ENCODE assay signal across 8 cellular contexts in genomic region chr15:70474682-70475438, GRCh38.
A peak's percentile ranks its signal among the peaks of the same experiment; 100 is the strongest.
DNase-seq lines count a peak whose midpoint lies in the region; ATAC-seq and TF ChIP-seq lines count a peak whose summit lies in the region.

No MANE protein-coding gene starts in this region.

- peak overlapping the region; percentile 55 for H3K4me3 ChIP-seq in naive thymus-derived CD4-positive, alpha-beta T cell (ENCODE audit: low read length)
- no peak overlapping the region for H3K4me3 ChIP-seq in hepatocyte

- WGBS in hepatocyte (ENCODE audit: low lambda C conversion rate, missing lambda C conversion rate), result 89% methylated on average over 31 of the region's 33 CpGs

- H2AFZ ChIP-seq in hepatocyte, result no peak overlapping the region

- peak overlapping the region; percentile 69 for H3K4me3 Mint-ChIP-seq in T-helper 1 cell treated with Interleukin-12 subunit alpha and Interleukin-12 subunit beta and Interleukin-4 antibody, amounts not matched to agents 30 μg/mL and 1 μg/mL, for 36 hours
- H3K4me3 Mint-ChIP-seq in effector memory CD8-positive, alpha-beta T cell, result peak overlapping the region; percentile 48 to 78
- peak overlapping the region; percentile 77 to 88 (median 83) for H3K4me3 Mint-ChIP-seq in naive thymus-derived CD4-positive, alpha-beta T cell

- peaks cover 3% of the 10 kb centered on the region for H3K9me3 Mint-ChIP-seq in T-helper 1 cell treated with Interleukin-12 subunit alpha and Interleukin-12 subunit beta and Interleukin-4 antibody, amounts not matched to agents 30 μg/mL and 1 μg/mL, for 36 hours
- H3K9me3 Mint-ChIP-seq in effector memory CD8-positive, alpha-beta T cell, result no peaks in the 10 kb centered on the region
- H3K9me3 Mint-ChIP-seq in naive thymus-derived CD4-positive, alpha-beta T cell, result peaks cover 0 to 4% (median 0%) of the 10 kb centered on the region in 11 donors

- H4K20me1 ChIP-seq in hepatocyte (ENCODE audit: insufficient read depth, poor library complexity, severe bottlenecking), result no peaks in the 10 kb centered on the region

- H3K9me3 ChIP-seq in naive thymus-derived CD4-positive, alpha-beta T cell (ENCODE audit: control insufficient read depth in 2 of 3, low read length in 3 of 3), result no peaks in the 10 kb centered on the region
- H3K9me3 ChIP-seq in hepatocyte (ENCODE audit: low read depth), result no peaks in the 10 kb centered on the region

- POLR2A ChIA-PET in naive thymus-derived CD4-positive, alpha-beta T cell (lab: Charles Lee), result interaction anchor here (1.1 to 1.3 kb wide), 3 partner anchors 60 to 377 kb away, joined by 3 read pairs; partner anchors contain the start of gene TLE3

- no peaks in the 10 kb centered on the region for H3K79me2 ChIP-seq in hepatocyte

- peak; percentile 91 for ATAC-seq in effector memory CD8-positive, alpha-beta T cell (replicated peaks)
- peak; percentile 78 for ATAC-seq in naive thymus-derived CD4-positive, alpha-beta T cell
- ATAC-seq in GM21619 (IDR thresholded peaks at IDR 0.05; ENCODE audit: unreplicated experiment) (no peak), HG03565 (IDR thresholded peaks at IDR 0.05; ENCODE audit: unreplicated experiment) (no peak)

- H3K27ac ChIP-seq in naive thymus-derived CD4-positive, alpha-beta T cell (ENCODE audit: low read depth, low read length), result no peak overlapping the region
- no peak overlapping the region for H3K27ac ChIP-seq in hepatocyte

- H3K9me2 ChIP-seq in hepatocyte (replicated peaks; ENCODE audit: insufficient read depth), result no peaks in the 10 kb centered on the region

- H3K4me1 ChIP-seq in naive thymus-derived CD4-positive, alpha-beta T cell (ENCODE audit: control insufficient read depth in 2 of 2, insufficient read depth in 2 of 2, low read length in 2 of 2), result peaks cover 20 to 34% of the 10 kb centered on the region in 2 donors
- no peaks in the 10 kb centered on the region for H3K4me1 ChIP-seq in hepatocyte (ENCODE audit: insufficient read depth)

- no peak for TF ChIP-seq CTCF in hepatocyte (IDR thresholded peaks at IDR 0.05; ENCODE audit: poor library complexity)

- no peaks in the 10 kb centered on the region for H3K36me3 ChIP-seq in naive thymus-derived CD4-positive, alpha-beta T cell (ENCODE audit: control insufficient read depth in 2 of 3, insufficient read depth in 3 of 3, low read length in 3 of 3)
- H3K36me3 ChIP-seq in hepatocyte (replicated peaks; ENCODE audit: insufficient read depth, low read depth), result no peaks in the 10 kb centered on the region

- H3K4me2 ChIP-seq in hepatocyte, result no peak overlapping the region

- CTCF ChIA-PET in naive thymus-derived CD4-positive, alpha-beta T cell (lab: Charles Lee), result interaction anchor here (0.9 to 1.9 kb wide), 9 partner anchors 8 to 1006 kb away, joined by 3 to 8 read pairs (median 4); no protein-coding TSS in a partner anchor

- peaks cover 0 to 4% of the 10 kb centered on the region in 2 donors for H3K27me3 ChIP-seq in naive thymus-derived CD4-positive, alpha-beta T cell (ENCODE audit: control insufficient read depth in 2 of 2, insufficient read depth in 2 of 2, low read length in 2 of 2)
- H3K27me3 ChIP-seq in hepatocyte, result no peaks in the 10 kb centered on the region

- H3K4me1 Mint-ChIP-seq in T-helper 1 cell treated with Interleukin-12 subunit alpha and Interleukin-12 subunit beta and Interleukin-4 antibody, amounts not matched to agents 30 μg/mL and 1 μg/mL, for 36 hours (ENCODE audit: low read depth), result peaks cover 42% of the 10 kb centered on the region
- H3K4me1 Mint-ChIP-seq in effector memory CD8-positive, alpha-beta T cell (ENCODE audit: low read depth in 2 of 2), result peaks cover 23 to 38% of the 10 kb centered on the region in 2 donors
- H3K4me1 Mint-ChIP-seq in naive thymus-derived CD4-positive, alpha-beta T cell, result peaks cover 24 to 53% (median 36%) of the 10 kb centered on the region in 7 donors

- DNase-seq in ACHN, result peak; percentile 96
- peak; percentile 100 for DNase-seq in HS-27A (ENCODE audit: low read depth)
- peak in 2 of 3 experiments; percentile 31 to 33 for DNase-seq in effector memory CD8-positive, alpha-beta T cell
- DNase-seq in naive thymus-derived CD4-positive, alpha-beta T cell, result peak in 3 of 9 donors; percentile 26 to 38 (median 38)
- DNase-seq in hepatocyte (ENCODE audit: low spot score), result no peak

- in situ Hi-C loops in ACHN (cut with HindIII; ENCODE audit: low pct_ligation_motif_present, low pct_unique_long_range_greater_than_20kb, low sequenced_read_pairs), result no loop called here

- H3K27ac Mint-ChIP-seq in T-helper 1 cell treated with Interleukin-12 subunit alpha and Interleukin-12 subunit beta and Interleukin-4 antibody, amounts not matched to agents 30 μg/mL and 1 μg/mL, for 36 hours, result no peak overlapping the region
- H3K27ac Mint-ChIP-seq in effector memory CD8-positive, alpha-beta T cell, result peak overlapping the region in 1 of 2 donors; percentile 81
- peak overlapping the region in 7 of 9 donors; percentile 39 to 88 (median 69) for H3K27ac Mint-ChIP-seq in naive thymus-derived CD4-positive, alpha-beta T cell

- peaks cover 68% of the 10 kb centered on the region for H3K27me3 Mint-ChIP-seq in T-helper 1 cell treated with Interleukin-12 subunit alpha and Interleukin-12 subunit beta and Interleukin-4 antibody, amounts not matched to agents 30 μg/mL and 1 μg/mL, for 36 hours (ENCODE audit: low read depth)
- peaks cover 0 to 34% of the 10 kb centered on the region in 2 donors for H3K27me3 Mint-ChIP-seq in effector memory CD8-positive, alpha-beta T cell
- peaks cover 0 to 69% (median 7%) of the 10 kb centered on the region in 5 donors for H3K27me3 Mint-ChIP-seq in naive thymus-derived CD4-positive, alpha-beta T cell

- intact Hi-C loops in naive thymus-derived CD4-positive, alpha-beta T cell (cut with micrococcal nuclease), result loop anchor here (2.0 kb wide), 1 partner anchor 18 kb away; no protein-coding TSS in a partner anchor

- H3K36me3 Mint-ChIP-seq in T-helper 1 cell treated with Interleukin-12 subunit alpha and Interleukin-12 subunit beta and Interleukin-4 antibody, amounts not matched to agents 30 μg/mL and 1 μg/mL, for 36 hours (ENCODE audit: low read depth), result peaks cover 6% of the 10 kb centered on the region
- peaks cover 9% of the 10 kb centered on the region for H3K36me3 Mint-ChIP-seq in effector memory CD8-positive, alpha-beta T cell (ENCODE audit: insufficient read depth)
- peaks cover 0 to 7% (median 0%) of the 10 kb centered on the region in 5 donors for H3K36me3 Mint-ChIP-seq in naive thymus-derived CD4-positive, alpha-beta T cell

Comparison
In these comparisons a context has a peak if more than half of its experiments do, and no peak if none do; other contexts are left out.
1. ATAC-seq: peak in effector memory CD8-positive, alpha-beta T cell (single experiment) and naive thymus-derived CD4-positive, alpha-beta T cell (single experiment); none in GM21619 (single experiment) and HG03565 (single experiment).
2. Peak in every context shown above with its lines, with median percentiles within 50 percentile points of each other: H3K4me3 Mint-ChIP-seq.